In genomic region chr3:143171656-143172055, GRCh38 we compare ENCODE assay signal across 12 cellular contexts. TPM values are rescaled to one million over a fixed set of nuclear protein-coding genes. Genes with fewer than 3 reads are reported as not detected.
DNase-seq lines count a peak whose midpoint lies in the region; ATAC-seq and TF ChIP-seq lines count a peak whose summit lies in the region.
"Had no signal": no experiment of that assay in that cellular context is flagged by ENCODE, and none has a peak within 500 bp of the region (broad histone marks: within the 10 kb centered on the region; RNA-seq: fewer than 3 reads in every experiment).

No MANE protein-coding gene starts in this region.

- H3K4me1 ChIP-seq in BLaER1, result peaks cover 29% of the 10 kb centered on the region
- no peaks in the 10 kb centered on the region for H3K4me1 ChIP-seq in suprapubic skin
- H3K4me1 ChIP-seq: Caco-2, SJCRH30 had no signal

- H3K27me3 Mint-ChIP-seq in activated naive CD8-positive, alpha-beta T cell treated with anti-CD3 and anti-CD28 coated beads for 36 hours, result no peaks in the 10 kb centered on the region
- H3K27me3 Mint-ChIP-seq: IgD-negative memory B cell had no signal

- no peak for TF ChIP-seq EP300 in suprapubic skin (IDR thresholded peaks at IDR 0.05)

- WGBS in suprapubic skin, result 88% methylated on average over 1 of the region's 1 CpG

- peaks cover 33% of the 10 kb centered on the region for H3K36me3 Mint-ChIP-seq in activated naive CD8-positive, alpha-beta T cell treated with anti-CD3 and anti-CD28 coated beads for 36 hours

- peak overlapping the region; percentile 99 for H3K27ac Mint-ChIP-seq in activated naive CD8-positive, alpha-beta T cell treated with anti-CD3 and anti-CD28 coated beads for 36 hours

- H3K36me3 ChIP-seq in BLaER1 (no peaks in the 10 kb centered on the region), suprapubic skin (no peaks in the 10 kb centered on the region)
- H3K36me3 ChIP-seq: SJCRH30 had no signal

- H3K9ac ChIP-seq in BLaER1, result no peak overlapping the region

- H3K9me3 ChIP-seq in BLaER1, result peaks cover 25% of the 10 kb centered on the region
- H3K9me3 ChIP-seq in suprapubic skin, result peaks cover 5% of the 10 kb centered on the region

- peak overlapping the region; percentile 33 for H3K4me2 ChIP-seq in BLaER1

- ATAC-seq in GM21360 (IDR thresholded peaks at IDR 0.05; ENCODE audit: unreplicated experiment), result peak; percentile 11

- peaks cover 28% of the 10 kb centered on the region for H3K9me3 Mint-ChIP-seq in activated naive CD8-positive, alpha-beta T cell treated with anti-CD3 and anti-CD28 coated beads for 36 hours

- H3K4me1 Mint-ChIP-seq in activated naive CD8-positive, alpha-beta T cell treated with anti-CD3 and anti-CD28 coated beads for 36 hours, result peaks cover 66% of the 10 kb centered on the region

- no peak for DNase-seq in activated naive CD8-positive, alpha-beta T cell treated with anti-CD3 and anti-CD28 coated beads for 36 hours
- DNase-seq in left kidney (ENCODE audit: low read depth, low spot score) (peak; percentile 66), MV-4-11 (lab: John Stamatoyannopoulos, UW) (no peak), COLO829 (ENCODE audit: low spot score) (no peak), suprapubic skin (ENCODE audit: low spot score in 2 of 2) (no peak)
- DNase-seq in activated effector memory CD4-positive, alpha-beta T cell treated with Interleukin-2 at 50 U/mL for 16 hours, result no peak
- DNase-seq: Caco-2, NCI-H446 treated with DMSO at 0.1 percent for 48 hours, SJCRH30 had no signal

- H3K27ac ChIP-seq in BLaER1, result no peak overlapping the region
- H3K27ac ChIP-seq in suprapubic skin, result no peak overlapping the region
- H3K27ac ChIP-seq: SJCRH30 had no signal

- TF ChIP-seq POLR2A in suprapubic skin (IDR thresholded peaks at IDR 0.05), result no peak

- H4K20me1 ChIP-seq in BLaER1, result no peaks in the 10 kb centered on the region

- H3K4me3 Mint-ChIP-seq in activated naive CD8-positive, alpha-beta T cell treated with anti-CD3 and anti-CD28 coated beads for 36 hours, result no peak overlapping the region

- TF ChIP-seq CTCF in suprapubic skin (IDR thresholded peaks at IDR 0.05), result no peak

- H3K4me3 ChIP-seq in BLaER1, result no peak overlapping the region
- no peak overlapping the region for H3K4me3 ChIP-seq in suprapubic skin
- H3K4me3 ChIP-seq: SJCRH30 had no signal

- no peaks in the 10 kb centered on the region for H3K27me3 ChIP-seq in BLaER1
- H3K27me3 ChIP-seq in suprapubic skin, result no peaks in the 10 kb centered on the region
- H3K27me3 ChIP-seq: SJCRH30 had no signal

RNA-seq across cellular contexts. Expression of gene CHST2, which starts 52.1 kb away (rescaled TPM):
- total RNA-seq in activated naive CD8-positive, alpha-beta T cell treated with anti-CD3 and anti-CD28 coated beads for 36 hours, result 10 to 100 TPM; 12.0 to 13.2 TPM
- total RNA-seq in suprapubic skin, result 10 to 100 TPM in 1 of 4 donors, 1 to 10 TPM in 3; 2.4 to 22.8 (median 5.3) TPM
- total RNA-seq: Caco-2 had no signal
